Comparison of ENCODE assay signal across 1 cellular context in the genomic region with DNA sequence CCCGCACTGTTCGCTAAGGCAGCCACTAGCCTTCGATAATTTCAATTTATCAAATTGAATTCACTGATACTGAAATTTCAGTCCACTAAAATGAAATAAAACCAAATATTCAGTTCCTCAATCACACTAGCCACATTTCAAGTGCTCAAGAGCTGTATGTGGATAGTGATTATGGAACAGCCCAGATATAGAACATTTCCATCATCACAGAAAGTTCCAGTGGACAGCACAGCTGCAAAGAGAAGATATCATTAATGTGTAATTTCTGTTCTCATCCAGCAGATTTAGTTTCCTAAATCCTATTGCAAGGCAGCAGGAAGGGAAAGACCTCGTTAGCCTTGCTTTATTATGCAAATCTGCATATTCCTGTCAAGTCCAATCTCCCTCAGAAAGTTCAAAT.
TF ChIP-seq lines count a peak whose summit lies in the region.

No MANE protein-coding gene starts in this region.

TF ChIP-seq in HepG2, 621 proteins besides CTCF, POLR2A, EP300 and RAD21:
- TF ChIP-seq CBX1 (IDR thresholded peaks at IDR 0.05; ENCODE audit: low read depth) (no peak), FLYWCH1 (CRISPR knock-in tag; IDR thresholded peaks at IDR 0.05) (no peak), ZNF660 (CRISPR knock-in tag; IDR thresholded peaks at IDR 0.05; ENCODE audit: borderline replicate concordance, low read depth) (no peak), NCOA2 (CRISPR knock-in tag; IDR thresholded peaks at IDR 0.05) (no peak), MXD3 (CRISPR knock-in tag; IDR thresholded peaks at IDR 0.05) (no peak), BCL3 (CRISPR knock-in tag; IDR thresholded peaks at IDR 0.05) (no peak), ZNF703 (CRISPR knock-in tag; IDR thresholded peaks at IDR 0.05; ENCODE audit: borderline replicate concordance) (no peak)
- TF ChIP-seq, protein P1, sequence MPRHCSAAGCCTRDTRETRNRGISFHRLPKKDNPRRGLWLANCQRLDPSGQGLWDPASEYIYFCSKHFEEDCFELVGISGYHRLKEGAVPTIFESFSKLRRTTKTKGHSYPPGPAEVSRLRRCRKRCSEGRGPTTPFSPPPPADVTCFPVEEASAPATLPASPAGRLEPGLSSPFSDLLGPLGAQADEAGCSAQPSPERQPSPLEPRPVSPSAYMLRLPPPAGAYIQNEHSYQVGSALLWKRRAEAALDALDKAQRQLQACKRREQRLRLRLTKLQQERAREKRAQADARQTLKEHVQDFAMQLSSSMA (CRISPR knock-in tag; IDR thresholded peaks at IDR 0.05) = no peak
TF ChIP-seq in HepG2: peak in this region for 0.
